ENCODE assay signal across 8 cellular contexts in the genomic region with DNA sequence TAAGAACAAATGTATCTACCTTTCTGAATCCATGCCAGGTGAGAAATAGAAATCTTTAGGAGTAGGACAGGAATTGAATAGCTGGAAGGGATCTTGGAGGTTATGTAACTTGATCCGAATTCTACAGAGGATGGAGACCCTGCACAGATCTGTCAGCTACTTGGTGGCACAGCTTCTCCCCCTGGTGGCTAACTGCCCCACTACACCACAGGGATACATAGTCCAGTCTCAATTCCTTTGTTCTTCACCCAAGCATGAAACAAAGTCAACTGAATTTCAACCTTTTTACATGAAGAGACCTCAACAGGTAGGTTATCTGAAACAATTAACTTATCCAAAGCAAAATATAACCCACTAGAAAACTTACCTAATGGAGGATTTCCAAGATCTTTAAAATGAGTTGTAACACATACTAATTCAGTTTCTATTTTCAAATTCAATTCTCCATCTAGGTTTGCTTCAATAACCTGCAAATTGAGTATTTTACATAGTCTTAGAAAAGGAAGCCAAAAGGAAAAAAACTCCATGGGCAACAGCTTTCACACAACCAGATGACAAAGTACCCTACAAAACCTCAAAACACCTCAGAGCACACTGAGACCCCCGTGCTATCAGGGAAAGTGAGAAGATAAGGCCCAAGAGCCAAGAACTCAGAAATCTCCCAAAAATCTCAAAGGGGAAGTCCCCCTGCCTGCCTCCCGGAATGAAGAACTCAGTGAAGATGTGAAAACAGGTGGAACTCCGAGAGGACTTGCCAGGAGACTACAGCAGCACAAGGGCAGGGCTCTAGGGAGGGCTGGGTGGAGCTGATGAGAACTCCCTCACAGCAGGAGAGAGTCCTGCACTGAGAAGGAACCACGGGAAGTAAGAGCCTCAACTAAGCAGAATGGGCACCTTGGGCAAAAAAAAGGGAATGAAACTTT. TPM values are rescaled to one million over a fixed set of nuclear protein-coding genes. Genes with fewer than 3 reads are reported as not detected.
DNase-seq lines count a peak whose midpoint lies in the region; ATAC-seq and TF ChIP-seq lines count a peak whose summit lies in the region.

No MANE protein-coding gene starts in this region.

- peaks cover 30% of the 10 kb centered on the region for H3K36me3 ChIP-seq in mesendoderm (ENCODE audit: control insufficient read depth, insufficient read depth, low read length)

- WGBS in mesendoderm (ENCODE audit: extremely low coverage, insufficient coverage, low lambda C conversion rate) = no CpG with 5 or more reads among the region's 5 CpGs

- no peak overlapping the region for H2BK15ac ChIP-seq in mesendoderm (replicated peaks; ENCODE audit: low read depth)

- peaks cover 2% of the 10 kb centered on the region for H3K4me1 ChIP-seq in mesendoderm (ENCODE audit: control insufficient read depth, low read depth, low read length)

- H3K27ac ChIP-seq in mesendoderm (ENCODE audit: low read depth, low read length) = no peak overlapping the region

- DNase-seq in A172 (ENCODE audit: low spot score) (peak; percentile 68), NCI-H2196 treated with DMSO at 0.1 percent for 48 hours (lab: John Stamatoyannopoulos, UW; ENCODE audit: unreplicated experiment) (peak; percentile 5), ecto neural progenitor cell (ENCODE audit: low spot score) (peak; percentile 78), mesendoderm (peak; percentile 83)
- peak; percentile 43 to 46 for DNase-seq in activated CD4-positive, alpha-beta T cell treated with anti-CD3 and anti-CD28 coated beads, Interleukin-2, amount 50 U/mL, for 4 hours
- peak; percentile 69 for DNase-seq in stimulated activated naive CD8-positive, alpha-beta T cell treated with anti-CD3 and anti-CD28 coated beads, Interleukin-15, Interleukin-2, amounts not matched to agents 100 U/mL and 50 U/mL, for 24 hours

- H4K8ac ChIP-seq in mesendoderm (ENCODE audit: low read depth, low read length) = no peak overlapping the region

- peaks cover 3% of the 10 kb centered on the region for H3K79me1 ChIP-seq in mesendoderm (ENCODE audit: low read length)

- H2AK5ac ChIP-seq in mesendoderm (ENCODE audit: low read length) = no peak overlapping the region

- H3K4me3 ChIP-seq in mesendoderm (ENCODE audit: low read length) = no peak overlapping the region

- peak; percentile 76 for ATAC-seq in HG02973 (IDR thresholded peaks at IDR 0.05; ENCODE audit: unreplicated experiment)
- peak; percentile 50 for ATAC-seq in stimulated activated naive CD8-positive, alpha-beta T cell treated with anti-CD3 and anti-CD28 coated beads, Interleukin-15, Interleukin-2, amounts not matched to agents 100 U/mL and 50 U/mL, for 24 hours

- H2BK5ac ChIP-seq in mesendoderm (ENCODE audit: low read length) = no peak overlapping the region

- no peak overlapping the region for H4K5ac ChIP-seq in mesendoderm (ENCODE audit: low read length)

- no peaks in the 10 kb centered on the region for H3K27me3 ChIP-seq in mesendoderm (ENCODE audit: insufficient read depth, low read length, poor library complexity)

- no peak overlapping the region for H3K18ac ChIP-seq in mesendoderm (ENCODE audit: low read length)

- no peak overlapping the region for H3K4ac ChIP-seq in mesendoderm (ENCODE audit: low read depth, low read length)

- no peak overlapping the region for H3K9ac ChIP-seq in mesendoderm (ENCODE audit: low read length)

- no peak overlapping the region for H3K23ac ChIP-seq in mesendoderm (ENCODE audit: low read length)

- H3K79me2 ChIP-seq in mesendoderm (ENCODE audit: control insufficient read depth, insufficient read depth, low read length) = no peaks in the 10 kb centered on the region

- no peak overlapping the region for H2BK120ac ChIP-seq in mesendoderm (ENCODE audit: low read depth, low read length)

- H3K56ac ChIP-seq in mesendoderm (ENCODE audit: low read length) = no peak overlapping the region

- H3K4me2 ChIP-seq in mesendoderm (ENCODE audit: low read length) = no peak overlapping the region

- peak; percentile 84 for TF ChIP-seq CTCF in GM12874 (IDR thresholded peaks at IDR 0.05; ENCODE audit: insufficient read depth, low read depth, low read length)

RNA-seq across cellular contexts. Expression of gene HUS1, which starts 10.3 kb away (rescaled TPM):
- 50.0 and 67.9 TPM in 2 replicates for total RNA-seq in A172 (2014; rRNA removed; shearing (Covaris generic))
- polyA plus RNA-seq in mesendoderm (2013, experiment 1 of 2) = 24.9 TPM
- polyA plus RNA-seq in mesendoderm (2013, experiment 2 of 2) = 25.9 TPM

RNA-seq across cellular contexts. Expression of gene PKD1L1, which starts 20.8 kb away (rescaled TPM):
- total RNA-seq in A172 (2014; rRNA removed; shearing (Covaris generic)) = 0.69 TPM in 1 of 2 replicates, not detected in the other
- 0.06 TPM for polyA plus RNA-seq in mesendoderm (2013, experiment 1 of 2)
- 0.07 TPM for polyA plus RNA-seq in mesendoderm (2013, experiment 2 of 2)

RNA-seq across cellular contexts. Expression of gene SUN3, which starts 59.8 kb away (rescaled TPM):
- total RNA-seq in A172 (2014; rRNA removed; shearing (Covaris generic)) = 4.5 and 7.9 TPM in 2 replicates
- 0.13 TPM for polyA plus RNA-seq in mesendoderm (2013, experiment 1 of 2)
- polyA plus RNA-seq in mesendoderm (2013, experiment 2 of 2) = 0.10 TPM

Comparison
In these comparisons a context has a peak if more than half of its experiments do, and no peak if none do; other contexts are left out.
1. DNase-seq: peak in every context shown above with its lines; median percentile 83 in mesendoderm; 78 in ecto neural progenitor cell; 69 in stimulated activated naive CD8-positive, alpha-beta T cell treated with anti-CD3 and anti-CD28 coated beads, Interleukin-15, Interleukin-2, amounts not matched to agents 100 U/mL and 50 U/mL, for 24 hours; 68 in A172; 44 in activated CD4-positive, alpha-beta T cell treated with anti-CD3 and anti-CD28 coated beads, Interleukin-2, amount 50 U/mL, for 4 hours; 5 in NCI-H2196 treated with DMSO at 0.1 percent for 48 hours.